Comparison of ENCODE assay signal across 17 cellular contexts in genomic region chr21:34811368-34811767, GRCh38.
DNase-seq lines count a peak whose midpoint lies in the region; ATAC-seq and TF ChIP-seq lines count a peak whose summit lies in the region.
"Had no signal": no experiment of that assay in that cellular context is flagged by ENCODE, and none has a peak within 500 bp of the region (broad histone marks: within the 10 kb centered on the region; RNA-seq: fewer than 3 reads in every experiment).

No MANE protein-coding gene starts in this region.

- 40 to 41% methylated on average over 4 of the region's 4 CpGs for WGBS in transverse colon (ENCODE audit: low coverage in 1 of 2), 2 donors

- H3K4me3 ChIP-seq in transverse colon (no peak overlapping the region), foreskin fibroblast (ENCODE audit: low read depth in 1 of 2, low read length in 2 of 2) (no peak overlapping the region)

- peaks cover 0 to 30% (median 18%) of the 10 kb centered on the region in 4 donors for H3K4me1 ChIP-seq in transverse colon

- peaks cover 20% of the 10 kb centered on the region for H3K36me3 Mint-ChIP-seq in activated naive CD8-positive, alpha-beta T cell
- H3K36me3 Mint-ChIP-seq in activated naive CD8-positive, alpha-beta T cell treated with anti-CD3 and anti-CD28 coated beads for 36 hours: peaks cover 49% of the 10 kb centered on the region
- H3K36me3 Mint-ChIP-seq in T-helper 17 cell (ENCODE audit: low read depth): peaks cover 10% of the 10 kb centered on the region

- no peaks in the 10 kb centered on the region for H3K36me3 ChIP-seq in transverse colon

- peak overlapping the region; percentile 41 for H3K27ac Mint-ChIP-seq in activated naive CD8-positive, alpha-beta T cell
- H3K27ac Mint-ChIP-seq in activated naive CD8-positive, alpha-beta T cell treated with anti-CD3 and anti-CD28 coated beads for 36 hours: no peak overlapping the region
- peak overlapping the region; percentile 89 for H3K27ac Mint-ChIP-seq in T-helper 17 cell
- H3K27ac Mint-ChIP-seq: activated CD4-positive, alpha-beta T cell treated with anti-CD3 and anti-CD28 coated beads for 36 hours; activated T-helper 1 cell treated with anti-CD3 and anti-CD28 coated beads, Interleukin-12 subunit alpha, Interleukin-12 subunit beta, Interleukin-2, Interleukin-4 antibody, amounts not matched to agents 30 ng/mL and 10 ng/mL and 1 ng/mL, durations not matched to agents 14 hours and 24 hours and 36 hours had no signal

- ATAC-seq in T-helper 17 cell (no peak), GM19035 (IDR thresholded peaks at IDR 0.05; ENCODE audit: unreplicated experiment) (no peak)
- ATAC-seq: activated CD4-positive, alpha-beta T cell treated with anti-CD3 and anti-CD28 coated beads for 36 hours; right cardiac atrium had no signal

- H3K9me3 Mint-ChIP-seq in activated naive CD8-positive, alpha-beta T cell (ENCODE audit: low read depth): no peaks in the 10 kb centered on the region
- H3K9me3 Mint-ChIP-seq in activated naive CD8-positive, alpha-beta T cell treated with anti-CD3 and anti-CD28 coated beads for 36 hours: peaks cover 5% of the 10 kb centered on the region
- H3K9me3 Mint-ChIP-seq: activated T-helper 1 cell treated with anti-CD3 and anti-CD28 coated beads, Interleukin-12 subunit alpha, Interleukin-12 subunit beta, Interleukin-2, Interleukin-4 antibody, amounts not matched to agents 30 ng/mL and 10 ng/mL and 1 ng/mL, durations not matched to agents 14 hours and 24 hours and 36 hours had no signal

- in situ Hi-C loops in transverse colon (cut with MboI; ENCODE audit: low pct_ligation_motif_present in 1 of 4, low pct_unique_long_range_greater_than_20kb in 1 of 4, low sequenced_read_pairs in 3 of 4): no loop called here

- TF ChIP-seq CTCF in transverse colon (IDR thresholded peaks at IDR 0.05): no peak
- no peak for TF ChIP-seq CTCF in foreskin fibroblast (IDR thresholded peaks at IDR 0.05; ENCODE audit: low read depth, low read length)

- DNase-seq in activated naive CD8-positive, alpha-beta T cell treated with anti-CD3 and anti-CD28 coated beads for 36 hours: no peak
- no peak for DNase-seq in T-helper 17 cell
- DNase-seq in lung microvascular endothelial cell (ENCODE audit: low read depth in 2 of 2): peak; percentile 5 to 44
- DNase-seq in transverse colon: no peak
- no peak for DNase-seq in C1 segment of cervical spinal cord (lab: John Stamatoyannopoulos, UW)
- DNase-seq in foreskin fibroblast: no peak
- DNase-seq: activated CD4-positive, alpha-beta T cell treated with anti-CD3 and anti-CD28 coated beads for 36 hours; DMS53; NCI-H187 treated with DMSO at 0.1 percent for 48 hours; NCI-H510A treated with DMSO at 0.1 percent for 48 hours; right cardiac atrium; SIG-M5; substantia nigra; T-helper 9 cell had no signal

- no peak overlapping the region for H3K4me3 Mint-ChIP-seq in activated naive CD8-positive, alpha-beta T cell
- H3K4me3 Mint-ChIP-seq in activated naive CD8-positive, alpha-beta T cell treated with anti-CD3 and anti-CD28 coated beads for 36 hours: no peak overlapping the region
- H3K4me3 Mint-ChIP-seq in T-helper 17 cell: peak overlapping the region; percentile 31
- H3K4me3 Mint-ChIP-seq: activated CD4-positive, alpha-beta T cell treated with anti-CD3 and anti-CD28 coated beads for 36 hours; activated T-helper 1 cell treated with anti-CD3 and anti-CD28 coated beads, Interleukin-12 subunit alpha, Interleukin-12 subunit beta, Interleukin-2, Interleukin-4 antibody, amounts not matched to agents 30 ng/mL and 10 ng/mL and 1 ng/mL, durations not matched to agents 14 hours and 24 hours and 36 hours had no signal

- peaks cover 87% of the 10 kb centered on the region for H3K4me1 Mint-ChIP-seq in activated naive CD8-positive, alpha-beta T cell (ENCODE audit: low read depth)
- H3K4me1 Mint-ChIP-seq in activated naive CD8-positive, alpha-beta T cell treated with anti-CD3 and anti-CD28 coated beads for 36 hours: peaks cover 63% of the 10 kb centered on the region
- peaks cover 81% of the 10 kb centered on the region for H3K4me1 Mint-ChIP-seq in T-helper 17 cell

- no peak for TF ChIP-seq POLR2A in transverse colon (IDR thresholded peaks at IDR 0.05)

- no peak for TF ChIP-seq EP300 in transverse colon (IDR thresholded peaks at IDR 0.05; ENCODE audit: low read depth)

- H3K27me3 ChIP-seq in transverse colon: no peaks in the 10 kb centered on the region

- H3K27ac ChIP-seq in transverse colon: peak overlapping the region; percentile 26 to 29 (median 28)

- intact Hi-C loops in transverse colon (cut with DNase I; ENCODE audit: low total_unique reads): no loop called here

- H3K27me3 Mint-ChIP-seq in activated naive CD8-positive, alpha-beta T cell: no peaks in the 10 kb centered on the region
- no peaks in the 10 kb centered on the region for H3K27me3 Mint-ChIP-seq in activated naive CD8-positive, alpha-beta T cell treated with anti-CD3 and anti-CD28 coated beads for 36 hours
- H3K27me3 Mint-ChIP-seq in T-helper 17 cell: no peaks in the 10 kb centered on the region
- H3K27me3 Mint-ChIP-seq: activated CD4-positive, alpha-beta T cell treated with anti-CD3 and anti-CD28 coated beads for 36 hours had no signal

- H3K9me3 ChIP-seq in T-helper 17 cell (ENCODE audit: control insufficient read depth, low read length, poor library complexity, severe bottlenecking) (no peaks in the 10 kb centered on the region), transverse colon (no peaks in the 10 kb centered on the region)

Comparison
In these comparisons a context has a peak if more than half of its experiments do, and no peak if none do; other contexts are left out.
1. DNase-seq: peak in lung microvascular endothelial cell (2 of 2); none in activated naive CD8-positive, alpha-beta T cell treated with anti-CD3 and anti-CD28 coated beads for 36 hours (single experiment), T-helper 17 cell (0 of 3), transverse colon (single experiment), C1 segment of cervical spinal cord (0 of 14) and foreskin fibroblast (0 of 2).